1 cellular context compared by ENCODE assay signal in genomic region chr16:28924399-28924761, GRCh38.
A peak's percentile ranks its signal among the peaks of the same experiment; 100 is the strongest.
TF ChIP-seq lines count a peak whose summit lies in the region.

No MANE protein-coding gene starts in this region.

TF ChIP-seq in K562, 482 proteins besides CTCF, POLR2A, EP300 and RAD21:
- TF ChIP-seq ZNF146 (CRISPR knock-in tag; IDR thresholded peaks at IDR 0.05; ENCODE audit: unreplicated experiment) (peak; percentile 3), ZNF134 (CRISPR knock-in tag; conservative IDR thresholded peaks at IDR 0.05) (peak; percentile 69), TBP (optimal IDR thresholded peaks at IDR 0.05; ENCODE audit: low read depth, low read length) (no peak)
